In the genomic region with DNA sequence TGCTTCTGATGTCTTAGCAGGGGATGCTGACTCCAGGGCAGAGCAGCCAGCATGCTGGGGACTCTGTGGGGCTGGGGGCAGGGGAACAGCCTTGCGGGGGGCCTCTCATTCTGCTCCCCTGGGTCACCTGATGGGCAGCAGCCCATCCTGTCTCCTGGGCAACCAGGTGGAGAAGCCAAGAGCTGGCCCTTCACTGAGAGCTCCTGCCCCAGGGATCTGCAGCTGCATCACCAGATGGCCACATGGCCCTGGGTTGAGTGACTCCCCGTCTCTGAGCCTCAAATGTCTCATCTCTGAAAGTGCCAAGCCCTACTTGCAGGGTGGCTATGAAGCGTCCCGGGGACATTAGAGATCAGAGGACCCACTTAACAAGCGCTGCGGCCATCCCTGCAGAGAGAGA, we compare ENCODE assay signal across 17 cellular contexts.
"Had no signal": no experiment of that assay in that cellular context is flagged by ENCODE, and none has a peak within 500 bp of the region (broad histone marks: within the 10 kb centered on the region; RNA-seq: fewer than 3 reads in every experiment).

No MANE protein-coding gene starts in this region.

- ATAC-seq: activated CD8-positive, alpha-beta memory T cell treated with anti-CD3 and anti-CD28 coated beads, Interleukin-2, amount 10 ng/mL, durations not matched to agents 7 days and 5 days; gastroesophageal sphincter; left lobe of liver had no signal

- H3K4me1 Mint-ChIP-seq: naive B cell had no signal

- H3K27me3 Mint-ChIP-seq: activated CD8-positive, alpha-beta memory T cell treated with anti-CD3 and anti-CD28 coated beads, Interleukin-2, amount 10 ng/mL, durations not matched to agents 7 days and 5 days; naive B cell; stimulated activated naive CD8-positive, alpha-beta T cell treated with anti-CD3 and anti-CD28 coated beads, Interleukin-15, Interleukin-2, amounts not matched to agents 100 ng/mL and 50 ng/mL, for 24 hours had no signal

- H3K27ac Mint-ChIP-seq: activated CD8-positive, alpha-beta memory T cell treated with anti-CD3 and anti-CD28 coated beads, Interleukin-2, amount 10 ng/mL, durations not matched to agents 7 days and 5 days; activated naive CD4-positive, alpha-beta T cell treated with anti-CD3 and anti-CD28 coated beads for 36 hours; activated T-helper 2 cell treated with anti-CD3 and anti-CD28 coated beads, Interferon-gamma antibody, Interleukin-2, Interleukin-4, amounts not matched to agents 10 μg/mL and 5 μg/mL and 100 μg/mL, durations not matched to agents 14 hours and 24 hours and 36 hours; naive B cell; stimulated activated naive CD8-positive, alpha-beta T cell treated with anti-CD3 and anti-CD28 coated beads, Interleukin-15, Interleukin-2, amounts not matched to agents 100 ng/mL and 50 ng/mL, for 24 hours had no signal

- H3K36me3 Mint-ChIP-seq: activated CD8-positive, alpha-beta memory T cell treated with anti-CD3 and anti-CD28 coated beads, Interleukin-2, amount 10 ng/mL, durations not matched to agents 7 days and 5 days had no signal

- H3K9me3 Mint-ChIP-seq: activated naive CD4-positive, alpha-beta T cell treated with anti-CD3 and anti-CD28 coated beads for 36 hours; activated T-helper 2 cell treated with anti-CD3 and anti-CD28 coated beads, Interferon-gamma antibody, Interleukin-2, Interleukin-4, amounts not matched to agents 10 μg/mL and 5 μg/mL and 100 μg/mL, durations not matched to agents 14 hours and 24 hours and 36 hours; naive B cell; stimulated activated naive CD8-positive, alpha-beta T cell treated with anti-CD3 and anti-CD28 coated beads, Interleukin-15, Interleukin-2, amounts not matched to agents 100 ng/mL and 50 ng/mL, for 24 hours had no signal

- H3K4me3 ChIP-seq: dorsolateral prefrontal cortex, gastroesophageal sphincter, skin epidermis, suprapubic skin had no signal

- H3K9me3 ChIP-seq: gastroesophageal sphincter, suprapubic skin had no signal

- DNase-seq: activated CD4-positive, alpha-beta T cell treated with anti-CD3 and anti-CD28 coated beads, Interleukin-2, amount 50 U/mL, for 48 hours; activated CD8-positive, alpha-beta memory T cell treated with anti-CD3 and anti-CD28 coated beads, Interleukin-2, amount 10 ng/mL, durations not matched to agents 7 days and 5 days; activated naive CD4-positive, alpha-beta T cell treated with anti-CD3 and anti-CD28 coated beads for 36 hours; activated T-cell treated with anti-CD3 and anti-CD28 coated beads, Interleukin-2, amount 50 U/mL, for 1 hour; dorsolateral prefrontal cortex; erythroblast; mammary epithelial cell; naive B cell; posterior cingulate gyrus; T-helper 9 cell; trophoblast cell had no signal

- H3K27ac ChIP-seq: gastroesophageal sphincter, skin epidermis, suprapubic skin had no signal

- H3K27me3 ChIP-seq: dorsolateral prefrontal cortex, gastroesophageal sphincter, suprapubic skin had no signal

- H3K4me3 Mint-ChIP-seq: activated CD8-positive, alpha-beta memory T cell treated with anti-CD3 and anti-CD28 coated beads, Interleukin-2, amount 10 ng/mL, durations not matched to agents 7 days and 5 days; activated naive CD4-positive, alpha-beta T cell treated with anti-CD3 and anti-CD28 coated beads for 36 hours; stimulated activated naive CD8-positive, alpha-beta T cell treated with anti-CD3 and anti-CD28 coated beads, Interleukin-15, Interleukin-2, amounts not matched to agents 100 ng/mL and 50 ng/mL, for 24 hours had no signal
